Comparison of ENCODE assay signal across 21 cellular contexts in the genomic region with DNA sequence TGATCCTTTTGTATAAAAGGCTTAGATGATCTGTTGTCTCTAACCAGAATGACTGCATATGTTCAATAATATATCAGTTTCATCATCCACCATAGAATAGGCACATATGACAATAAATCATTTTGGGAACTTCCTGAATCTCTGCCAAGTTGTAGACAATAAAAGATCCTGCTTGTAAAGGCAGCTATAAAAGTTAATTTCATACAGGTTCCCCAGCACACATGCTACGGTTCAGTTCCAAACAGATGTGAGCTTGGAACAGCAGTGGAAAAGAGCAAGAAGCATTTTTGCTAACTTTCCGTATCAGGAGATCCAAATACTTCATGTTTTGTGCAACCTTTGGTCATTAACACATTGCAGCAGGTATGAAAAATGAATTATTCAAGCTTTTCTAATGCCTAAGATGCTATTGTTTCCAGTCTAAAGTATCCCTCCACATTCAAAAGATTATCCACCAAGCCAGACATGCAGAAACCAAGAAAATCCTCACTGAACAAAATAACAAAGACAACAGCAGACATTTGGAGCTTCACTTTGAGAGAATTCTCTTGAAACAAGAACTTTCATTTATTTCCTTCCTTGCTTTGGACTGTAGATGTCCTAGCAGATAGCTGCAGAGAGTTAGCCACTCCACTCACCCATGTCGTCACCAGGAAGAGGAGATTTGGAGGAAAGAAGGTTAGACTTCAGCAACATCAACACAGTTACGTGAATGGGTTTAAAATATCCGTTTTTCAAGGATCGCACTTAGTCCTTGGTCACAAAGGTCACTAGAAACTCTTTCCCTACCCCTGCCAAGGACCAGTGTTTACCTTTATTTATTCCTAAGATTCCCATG.
A peak's percentile ranks its signal among the peaks of the same experiment; 100 is the strongest.
DNase-seq lines count a peak whose midpoint lies in the region; ATAC-seq, FAIRE-seq and TF ChIP-seq lines count a peak whose summit lies in the region.
"Had no signal": no experiment of that assay in that cellular context is flagged by ENCODE, and none has a peak within 500 bp of the region (broad histone marks: within the 10 kb centered on the region; RNA-seq: fewer than 3 reads in every experiment).

No MANE protein-coding gene starts in this region.

- ATAC-seq in left cardiac atrium (no peak), HG02642 (IDR thresholded peaks at IDR 0.05; ENCODE audit: poor library complexity, unreplicated experiment) (no peak)
- ATAC-seq: HepG2; right lobe of liver; stimulated activated memory B cell treated with anti-CD40 and anti-IgM and Interleukin-4, amounts not matched to agents 10 μg/mL and 1 μg/mL and 100 μg/mL, for 72 hours had no signal

- DNase-seq in AG09309 (ENCODE audit: low read depth) (peak; percentile 79), HEK293T (ENCODE audit: extremely low spot score) (peak; percentile 23), NCI-H69 (lab: John Stamatoyannopoulos, UW) (peak; percentile 97), mesenteric fat pad (ENCODE audit: low spot score) (no peak), left cardiac atrium (no peak), T-helper 2 cell (no peak)
- DNase-seq: activated CD4-positive, alpha-beta T cell treated with anti-CD3 and anti-CD28 coated beads, Interleukin-2, amount 50 U/mL, for 1 hour; activated T-cell treated with anti-CD3 and anti-CD28 coated beads, Interleukin-2, amount 50 U/mL, for 24 hours; DMS53; midbrain; NCI-H526 treated with DMSO at 0.1 percent for 48 hours; right lobe of liver; Right ventricle myocardium superior; T1000; upper lobe of left lung had no signal

- POLR2A ChIA-PET in HEK293T (lab: Yijun Ruan, JAX), result no interaction called here

- no peak overlapping the region for H3K4me3 ChIP-seq in AG09309 (ENCODE audit: control insufficient read depth, low read depth, low read length)
- H3K4me3 ChIP-seq: GM23248, right lobe of liver, upper lobe of left lung had no signal

- no peak for TF ChIP-seq CTCF in AG09309 (IDR thresholded peaks at IDR 0.05; ENCODE audit: control insufficient read depth, insufficient read depth, low read depth, low read length, missing control alignments)

- intact Hi-C loops in left cardiac atrium (cut with DNase I), result no loop called here

- CTCF ChIA-PET in HEK293T (lab: Yijun Ruan, JAX), result no interaction called here

- peak; percentile 69 for FAIRE-seq in colon (lab: Jason Lieb, UNC)
- FAIRE-seq: endothelial cell of umbilical vein, HepG2 had no signal

TF ChIP-seq in HEK293T, 16 proteins besides CTCF, POLR2A, EP300 and RAD21:
- TF ChIP-seq L3MBTL2 (conservative IDR thresholded peaks at IDR 0.05), result no peak
- no peak for TF ChIP-seq ELF4 (IDR thresholded peaks at IDR 0.05)
- TF ChIP-seq CTBP1 (IDR thresholded peaks at IDR 0.05; ENCODE audit: borderline replicate concordance), result peak; percentile 71; the same call in 1 of the 2 replicates
- TF ChIP-seq, protein P1, sequence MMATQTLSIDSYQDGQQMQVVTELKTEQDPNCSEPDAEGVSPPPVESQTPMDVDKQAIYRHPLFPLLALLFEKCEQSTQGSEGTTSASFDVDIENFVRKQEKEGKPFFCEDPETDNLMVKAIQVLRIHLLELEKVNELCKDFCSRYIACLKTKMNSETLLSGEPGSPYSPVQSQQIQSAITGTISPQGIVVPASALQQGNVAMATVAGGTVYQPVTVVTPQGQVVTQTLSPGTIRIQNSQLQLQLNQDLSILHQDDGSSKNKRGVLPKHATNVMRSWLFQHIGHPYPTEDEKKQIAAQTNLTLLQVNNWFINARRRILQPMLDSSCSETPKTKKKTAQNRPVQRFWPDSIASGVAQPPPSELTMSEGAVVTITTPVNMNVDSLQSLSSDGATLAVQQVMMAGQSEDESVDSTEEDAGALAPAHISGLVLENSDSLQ (IDR thresholded peaks at IDR 0.05), result peak; percentile 92

Comparison
In these comparisons a context has a peak if more than half of its experiments do, and no peak if none do; other contexts are left out.
1. DNase-seq: peak in AG09309 (single experiment), HEK293T (single experiment) and NCI-H69 (single experiment); none in mesenteric fat pad (single experiment), left cardiac atrium (single experiment) and T-helper 2 cell (0 of 5).